ENCODE assay signal across 25 cellular contexts in the genomic region with DNA sequence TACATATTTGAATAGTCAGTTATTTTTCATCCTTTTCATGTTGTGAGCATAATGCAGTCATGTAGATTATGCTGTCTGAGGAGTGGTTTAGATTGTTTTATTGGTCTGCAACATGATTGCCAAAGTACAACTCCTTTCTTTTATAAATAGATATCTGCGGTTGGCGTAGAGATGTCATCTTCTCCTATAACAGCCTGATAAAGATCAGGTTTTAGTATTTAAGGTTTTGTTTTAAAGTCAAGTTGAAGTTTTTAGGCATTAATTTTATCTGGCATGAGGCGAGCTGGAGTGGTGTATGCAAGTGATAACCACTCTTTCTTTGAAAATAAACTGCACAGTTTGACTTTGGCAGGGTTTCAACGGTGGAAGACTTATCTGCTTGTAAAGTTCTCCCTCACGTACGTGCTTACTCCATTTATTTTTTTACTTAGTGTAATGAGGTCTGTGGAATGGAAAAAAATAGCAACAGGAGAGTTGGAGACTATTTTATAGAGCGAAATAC.
DNase-seq lines count a peak whose midpoint lies in the region; ATAC-seq and TF ChIP-seq lines count a peak whose summit lies in the region.
"Had no signal": no experiment of that assay in that cellular context is flagged by ENCODE, and none has a peak within 500 bp of the region (broad histone marks: within the 10 kb centered on the region; RNA-seq: fewer than 3 reads in every experiment).

No MANE protein-coding gene starts in this region.

- peak; percentile 52 for ATAC-seq in left colon
- ATAC-seq in HG03175 (IDR thresholded peaks at IDR 0.05; ENCODE audit: unreplicated experiment), result no peak
- ATAC-seq: pancreas; stimulated activated effector memory CD8-positive, alpha-beta T cell treated with anti-CD3 and anti-CD28 coated beads, Interleukin-12 subunit alpha, Interleukin-12 subunit beta, amount 100 ng/mL, for 72 hours had no signal

- no peak for TF ChIP-seq CTCF in choroid plexus epithelial cell (conservative IDR thresholded peaks at IDR 0.05; ENCODE audit: low read depth, low read length)
- TF ChIP-seq CTCF in stomach (IDR thresholded peaks at IDR 0.05), result no peak

- H3K27me3 ChIP-seq in stomach, result no peaks in the 10 kb centered on the region
- H3K27me3 ChIP-seq: upper lobe of left lung had no signal

- H3K27ac ChIP-seq in SK-N-MC (peak overlapping the region; percentile 74), stomach (peak overlapping the region in 1 of 5 donors; percentile 32)
- H3K27ac ChIP-seq: C4-2B, pancreas, SJSA1, upper lobe of left lung had no signal

- H3K36me3 ChIP-seq in SK-N-MC (ENCODE audit: insufficient read depth, low read length) (no peaks in the 10 kb centered on the region), stomach (no peaks in the 10 kb centered on the region)
- H3K36me3 ChIP-seq: pancreas, SJSA1, upper lobe of left lung had no signal

- intact Hi-C loops in left colon (cut with DNase I, micrococcal nuclease), result loop anchor here in 1 of 2 donors (10.0 kb wide), 1 partner anchor 622 kb away; the partner anchor contains the start of gene HAND2
- intact Hi-C loops in stomach (cut with DNase I; ENCODE audit: low total_unique reads), result no loop called here

- peaks cover 0 to 21% (median 4%) of the 10 kb centered on the region in 4 donors for H3K4me1 ChIP-seq in stomach
- H3K4me1 ChIP-seq: Caco-2, pancreas, SJSA1, upper lobe of left lung had no signal

- WGBS in stomach, 5 donors, result 24 to 40% (median 36%) methylated on average over 7 of the region's 7 CpGs

- H3K9me3 ChIP-seq in SK-N-MC (ENCODE audit: low read depth, low read length), result no peaks in the 10 kb centered on the region
- H3K9me3 ChIP-seq in stomach, result no peaks in the 10 kb centered on the region
- H3K9me3 ChIP-seq: Caco-2, pancreas, SJSA1, upper lobe of left lung had no signal

- H3K4me3 ChIP-seq in SK-N-MC (peak overlapping the region; percentile 62), choroid plexus epithelial cell (ENCODE audit: low read depth, low read length) (no peak overlapping the region), stomach (no peak overlapping the region)
- H3K4me3 ChIP-seq: lung, pancreas, SJSA1, upper lobe of left lung had no signal

- no peak for TF ChIP-seq EP300 in stomach (IDR thresholded peaks at IDR 0.05)

- DNase-seq in EH (ENCODE audit: low read depth) (peak; percentile 13), SK-N-MC (ENCODE audit: low read depth, low spot score) (peak; percentile 66), choroid plexus epithelial cell (ENCODE audit: low read depth) (peak; percentile 65), left colon (no peak), stomach (no peak), SW 1271 (lab: John Stamatoyannopoulos, UW) (no peak), NCI-H2196 treated with DMSO at 0.1 percent for 48 hours (lab: John Stamatoyannopoulos, UW; ENCODE audit: unreplicated experiment) (no peak)
- DNase-seq: activated CD4-positive, alpha-beta T cell treated with anti-CD3 and anti-CD28 coated beads for 4 hours; activated effector memory CD4-positive, alpha-beta T cell treated with Interleukin-2 at 50 U/mL for 16 hours; activated naive CD8-positive, alpha-beta T cell treated with anti-CD3 and anti-CD28 coated beads, Interleukin-2, amount 10 ng/mL, durations not matched to agents 7 days and 5 days; Caco-2; GDM1; KG1; kidney; NCI-H510A treated with DMSO at 0.1 percent for 48 hours; nephron progenitor cell; pancreas; stimulated activated CD4-positive, alpha-beta T cell treated with anti-CD3 and anti-CD28 coated beads, Interleukin-4, amount 100 ng/mL, for 24 hours; substantia nigra; upper lobe of left lung had no signal

- no peak for TF ChIP-seq POLR2A in stomach (IDR thresholded peaks at IDR 0.05)

- no peak overlapping the region for H3K9ac ChIP-seq in SK-N-MC (ENCODE audit: insufficient read length)

Comparison
In these comparisons a context has a peak if more than half of its experiments do, and no peak if none do; other contexts are left out.
1. DNase-seq: peak in EH (single experiment), SK-N-MC (single experiment) and choroid plexus epithelial cell (single experiment); none in left colon (0 of 2), stomach (single experiment), SW 1271 (0 of 2) and NCI-H2196 treated with DMSO at 0.1 percent for 48 hours (single experiment).